ENCODE assay signal across 9 cellular contexts in genomic region chr17:8072727-8073461, GRCh38. TPM values are rescaled to one million over a fixed set of nuclear protein-coding genes. Genes with fewer than 3 reads are reported as not detected.
DNase-seq lines count a peak whose midpoint lies in the region; ATAC-seq and TF ChIP-seq lines count a peak whose summit lies in the region.
"Had no signal": no experiment of that assay in that cellular context is flagged by ENCODE, and none has a peak within 500 bp of the region (broad histone marks: within the 10 kb centered on the region; RNA-seq: fewer than 3 reads in every experiment).

No MANE protein-coding gene starts in this region.

- peak overlapping the region; percentile 76 to 95 for H3K4me3 Mint-ChIP-seq in CD14-positive monocyte
- H3K4me3 Mint-ChIP-seq in natural killer cell, result peak overlapping the region; percentile 49

- no peak for DNase-seq in CD14-positive monocyte (ENCODE audit: low spot score)
- DNase-seq in central memory CD4-positive, alpha-beta T cell, result peak; percentile 28
- DNase-seq in natural killer cell, result no peak
- DNase-seq: NCI-H187 treated with DMSO at 0.1 percent for 48 hours had no signal

- peaks cover 11 to 21% of the 10 kb centered on the region in 2 donors for H3K36me3 Mint-ChIP-seq in CD14-positive monocyte
- H3K36me3 Mint-ChIP-seq in natural killer cell, result no peaks in the 10 kb centered on the region

- intact Hi-C loops in CD14-positive monocyte (cut with micrococcal nuclease), result no loop called here
- intact Hi-C loops in natural killer cell (cut with micrococcal nuclease), result loop anchor here (2.0 kb wide), 1 partner anchor 16 kb away; no protein-coding TSS in a partner anchor

- H3K4me1 Mint-ChIP-seq in CD14-positive monocyte, result peaks cover 70% of the 10 kb centered on the region
- peaks cover 16 to 31% of the 10 kb centered on the region in 2 donors for H3K4me1 Mint-ChIP-seq in natural killer cell

- H3K9me3 Mint-ChIP-seq in CD14-positive monocyte (peaks cover 0 to 13% (median 7%) of the 10 kb centered on the region in 7 donors), natural killer cell (no peaks in the 10 kb centered on the region)

- peak; percentile 21; the same call in 2 of the 3 replicates for ATAC-seq in SK-N-SH treated with all-trans-retinoic acid at 6 μM for 48 hours
- peak in 2 of 3 donors; percentile 19 to 21 for ATAC-seq in natural killer cell
- ATAC-seq in esophagus mucosa, result no peak
- ATAC-seq in GM21529 (IDR thresholded peaks at IDR 0.05; ENCODE audit: unreplicated experiment), result no peak
- no peak for ATAC-seq in HG02870 (IDR thresholded peaks at IDR 0.05; ENCODE audit: unreplicated experiment)
- no peak for ATAC-seq in GM18858 (IDR thresholded peaks at IDR 0.05; ENCODE audit: unreplicated experiment)

- H3K27me3 Mint-ChIP-seq in CD14-positive monocyte (ENCODE audit: low read depth in 3 of 3) (peaks cover 48 to 56% (median 52%) of the 10 kb centered on the region in 3 donors), natural killer cell (ENCODE audit: low read depth in 2 of 2) (peaks cover 45 to 52% of the 10 kb centered on the region in 2 donors)

- TF ChIP-seq CTCF in CD14-positive monocyte (IDR thresholded peaks at IDR 0.05) (no peak), natural killer cell (IDR thresholded peaks at IDR 0.05) (no peak)

- H3K27ac Mint-ChIP-seq in CD14-positive monocyte (peak overlapping the region in 5 of 7 donors; percentile 34 to 89 (median 74)), natural killer cell (peak overlapping the region; percentile 77 to 93)

TF ChIP-seq in SK-N-SH treated with all-trans-retinoic acid at 6 μM for 48 hours, 23 proteins besides CTCF, POLR2A, EP300 and RAD21:
- TF ChIP-seq OSR1 (CRISPR knock-in tag; IDR thresholded peaks at IDR 0.05) (no peak), ZNF565 (CRISPR knock-in tag; conservative IDR thresholded peaks at IDR 0.05; ENCODE audit: low read depth) (no peak), ZC3H10 (CRISPR knock-in tag; IDR thresholded peaks at IDR 0.05) (no peak), CREB5 (CRISPR knock-in tag; IDR thresholded peaks at IDR 0.05; ENCODE audit: low read depth) (no peak), TOX (CRISPR knock-in tag; IDR thresholded peaks at IDR 0.05; ENCODE audit: borderline replicate concordance) (no peak), TSHZ2 (CRISPR knock-in tag; IDR thresholded peaks at IDR 0.05) (no peak), POU6F1 (CRISPR knock-in tag; IDR thresholded peaks at IDR 0.05; ENCODE audit: borderline replicate concordance, low read depth) (no peak), RARB (CRISPR knock-in tag; IDR thresholded peaks at IDR 0.05) (no peak), ZNF8 (CRISPR knock-in tag; IDR thresholded peaks at IDR 0.05) (no peak), GLIS3 (CRISPR knock-in tag; IDR thresholded peaks at IDR 0.05) (no peak), CSRNP3 (CRISPR knock-in tag; IDR thresholded peaks at IDR 0.05) (no peak), ZNF70 (CRISPR knock-in tag; IDR thresholded peaks at IDR 0.05) (no peak), CSDC2 (CRISPR knock-in tag; IDR thresholded peaks at IDR 0.05) (no peak), ZFP3 (CRISPR knock-in tag; IDR thresholded peaks at IDR 0.05) (no peak), ARNTL (CRISPR knock-in tag; IDR thresholded peaks at IDR 0.05; ENCODE audit: borderline replicate concordance, low read depth) (no peak), ESRRG (CRISPR knock-in tag; IDR thresholded peaks at IDR 0.05) (no peak), PPARA (CRISPR knock-in tag; IDR thresholded peaks at IDR 0.05; ENCODE audit: borderline replicate concordance) (no peak), ISL1 (CRISPR knock-in tag; IDR thresholded peaks at IDR 0.05) (no peak), SNAI2 (CRISPR knock-in tag; IDR thresholded peaks at IDR 0.05) (no peak)

RNA-seq across cellular contexts. Expression of gene ALOX12B, which starts 14.6 kb away (rescaled TPM):
- polyA plus RNA-seq in CD14-positive monocyte, result not detected
- under 1 TPM; 0.29 to 0.58 (median 0.56) TPM for total RNA-seq in natural killer cell
- total RNA-seq in esophagus mucosa, result 15.0 TPM

RNA-seq across cellular contexts. Expression of gene ALOX15B, which starts 34.0 kb away (rescaled TPM):
- polyA plus RNA-seq in CD14-positive monocyte, result 1 to 10 TPM; 2.0 to 2.8 TPM
- total RNA-seq in natural killer cell, result not detected
- total RNA-seq in esophagus mucosa, result 121 TPM

RNA-seq across cellular contexts. Expression of gene ALOXE3, which starts 45.4 kb away (rescaled TPM):
- not detected for polyA plus RNA-seq in CD14-positive monocyte
- not detected for total RNA-seq in natural killer cell
- total RNA-seq in esophagus mucosa, result 4.0 TPM

RNA-seq across cellular contexts. Expression of gene HES7, which starts 51.0 kb away (rescaled TPM):
- not detected for polyA plus RNA-seq in CD14-positive monocyte
- total RNA-seq in natural killer cell (under 1 TPM; 0.50 to 0.77 (median 0.61) TPM), esophagus mucosa (0.40 TPM)

Comparison
In these comparisons a context has a peak if more than half of its experiments do, and no peak if none do; other contexts are left out.
1. ATAC-seq: peak in SK-N-SH treated with all-trans-retinoic acid at 6 μM for 48 hours (single experiment) and natural killer cell (2 of 3); none in esophagus mucosa (single experiment), GM21529 (single experiment), HG02870 (single experiment) and GM18858 (single experiment).
2. RNA of gene ALOX12B, which starts 14.6 kb away (total RNA-seq): 15.0 TPM in esophagus mucosa (single experiment); 0.29 to 0.58 TPM in natural killer cell; every median in the first group is over 10 times any median in the second.
3. RNA of gene ALOX15B, which starts 34.0 kb away (total RNA-seq): 121 TPM in esophagus mucosa (single experiment); not detected in natural killer cell; every median in the first group is over 100 times any median in the second.